In the genomic region with DNA sequence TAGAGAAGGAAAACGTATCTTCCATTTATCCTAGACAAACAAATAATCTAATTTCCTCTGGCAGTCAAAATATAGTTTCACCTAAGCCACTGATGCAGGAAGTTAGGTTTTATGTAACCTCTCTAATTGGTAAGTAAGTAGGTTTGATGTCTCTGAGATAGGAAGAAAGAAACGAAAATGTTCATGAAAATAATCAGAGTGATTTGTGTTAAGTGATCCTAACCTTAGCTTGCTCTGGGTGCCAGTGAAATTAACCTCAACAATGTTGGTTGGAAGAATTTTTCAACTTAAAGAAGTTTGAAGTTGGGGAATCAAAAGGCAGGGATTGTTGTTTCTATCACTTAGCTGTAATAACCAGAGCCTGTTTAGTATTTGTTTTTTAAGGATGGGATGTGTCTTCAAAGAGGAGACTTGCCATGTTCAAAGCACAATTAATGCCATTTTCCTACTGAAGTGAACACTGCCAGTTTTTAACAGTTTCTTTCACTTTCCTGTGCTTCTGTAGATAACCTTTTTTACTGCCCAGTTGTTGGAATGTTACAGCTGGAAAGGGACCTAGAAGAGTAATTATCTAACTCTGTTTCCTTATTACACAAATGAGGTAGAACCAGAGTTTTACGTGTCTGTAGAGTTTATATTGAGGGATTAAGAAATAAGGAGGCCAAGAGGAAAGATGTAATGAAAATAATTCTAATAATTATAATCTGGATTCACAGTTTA, we compare ENCODE assay signal across 9 cellular contexts. TPM values are rescaled to one million over a fixed set of nuclear protein-coding genes. Genes with fewer than 3 reads are reported as not detected.
DNase-seq lines count a peak whose midpoint lies in the region; ATAC-seq and TF ChIP-seq lines count a peak whose summit lies in the region.
"Had no signal": no experiment of that assay in that cellular context is flagged by ENCODE, and none has a peak within 500 bp of the region (broad histone marks: within the 10 kb centered on the region; RNA-seq: fewer than 3 reads in every experiment).

No MANE protein-coding gene starts in this region.

- H3K9me3 Mint-ChIP-seq in activated T-cell treated with anti-CD3 and anti-CD28 coated beads, Interleukin-2, amount 50 U/mL, for 24 hours = no peaks in the 10 kb centered on the region
- H3K9me3 Mint-ChIP-seq in activated naive CD8-positive, alpha-beta T cell treated with anti-CD3 and anti-CD28 coated beads, Interleukin-2, amount 50 U/mL, for 24 hours = no peaks in the 10 kb centered on the region

- 14 to 15% methylated on average over 3 of the region's 3 CpGs for WGBS in thyroid gland, 2 donors

- TF ChIP-seq POLR2A in thyroid gland (IDR thresholded peaks at IDR 0.05) = no peak

- ATAC-seq in activated naive CD8-positive, alpha-beta T cell treated with anti-CD3 and anti-CD28 coated beads, Interleukin-2, amount 50 U/mL, for 24 hours = no peak

- no peak for TF ChIP-seq CTCF in thyroid gland (IDR thresholded peaks at IDR 0.05)

- peaks cover 0 to 4% of the 10 kb centered on the region in 2 donors for H3K36me3 ChIP-seq in thyroid gland

- DNase-seq in activated T-cell treated with anti-CD3 and anti-CD28 coated beads, Interleukin-2, amount 50 U/mL, for 24 hours = no peak
- no peak for DNase-seq in activated T-cell treated with anti-CD3 and anti-CD28 coated beads, Interleukin-2, amount 50 U/mL, for 1 hour
- no peak for DNase-seq in activated naive CD8-positive, alpha-beta T cell treated with anti-CD3 and anti-CD28 coated beads, Interleukin-2, amount 50 U/mL, for 24 hours
- DNase-seq in lung microvascular endothelial cell (ENCODE audit: low read depth in 2 of 2) = peak; percentile 6 to 42
- DNase-seq in thyroid gland = no peak
- no peak for DNase-seq in RPMI8226
- DNase-seq in amniotic stem cell (lab: John Stamatoyannopoulos, UW) = no peak
- DNase-seq in NCI-H82 (lab: John Stamatoyannopoulos, UW) = no peak
- DNase-seq: activated CD4-positive, alpha-beta T cell treated with anti-CD3 and anti-CD28 coated beads, Interleukin-2, amount 50 U/mL, for 48 hours had no signal

- peak overlapping the region; percentile 31 to 72 (median 34) for H3K27ac ChIP-seq in thyroid gland

- H3K4me1 ChIP-seq in thyroid gland = peaks cover 31 to 37% of the 10 kb centered on the region in 2 donors

- H3K9me3 ChIP-seq in thyroid gland = no peaks in the 10 kb centered on the region

- intact Hi-C loops in thyroid gland (cut with DNase I) = no loop called here

- H3K36me3 Mint-ChIP-seq in activated T-cell treated with anti-CD3 and anti-CD28 coated beads, Interleukin-2, amount 50 U/mL, for 24 hours (ENCODE audit: low read depth) = peaks cover 60% of the 10 kb centered on the region
- H3K36me3 Mint-ChIP-seq in activated naive CD8-positive, alpha-beta T cell treated with anti-CD3 and anti-CD28 coated beads, Interleukin-2, amount 50 U/mL, for 24 hours (ENCODE audit: low read depth) = peaks cover 35% of the 10 kb centered on the region

- H3K27me3 ChIP-seq in thyroid gland = no peaks in the 10 kb centered on the region

- peak overlapping the region; percentile 53 for H3K4me3 Mint-ChIP-seq in activated T-cell treated with anti-CD3 and anti-CD28 coated beads, Interleukin-2, amount 50 U/mL, for 24 hours
- H3K4me3 Mint-ChIP-seq in activated naive CD8-positive, alpha-beta T cell treated with anti-CD3 and anti-CD28 coated beads, Interleukin-2, amount 50 U/mL, for 24 hours = peak overlapping the region; percentile 67

- peak overlapping the region; percentile 89 for H3K27ac Mint-ChIP-seq in activated T-cell treated with anti-CD3 and anti-CD28 coated beads, Interleukin-2, amount 50 U/mL, for 24 hours
- peak overlapping the region; percentile 86 for H3K27ac Mint-ChIP-seq in activated naive CD8-positive, alpha-beta T cell treated with anti-CD3 and anti-CD28 coated beads, Interleukin-2, amount 50 U/mL, for 24 hours

- H3K4me1 Mint-ChIP-seq in activated T-cell treated with anti-CD3 and anti-CD28 coated beads, Interleukin-2, amount 50 U/mL, for 24 hours (ENCODE audit: low read depth) = peaks cover 79% of the 10 kb centered on the region
- peaks cover 75% of the 10 kb centered on the region for H3K4me1 Mint-ChIP-seq in activated naive CD8-positive, alpha-beta T cell treated with anti-CD3 and anti-CD28 coated beads, Interleukin-2, amount 50 U/mL, for 24 hours

- no peak overlapping the region for H3K4me3 ChIP-seq in thyroid gland (replicated peaks in 1 of 3)

- no peaks in the 10 kb centered on the region for H3K27me3 Mint-ChIP-seq in activated T-cell treated with anti-CD3 and anti-CD28 coated beads, Interleukin-2, amount 50 U/mL, for 24 hours
- H3K27me3 Mint-ChIP-seq in activated naive CD8-positive, alpha-beta T cell treated with anti-CD3 and anti-CD28 coated beads, Interleukin-2, amount 50 U/mL, for 24 hours = no peaks in the 10 kb centered on the region

RNA-seq across cellular contexts. Expression of gene HIPK1, which starts 18.4 kb away (rescaled TPM):
- total RNA-seq in lung microvascular endothelial cell (23.5 and 41.9 TPM in 2 replicates), thyroid gland (100 to 1,000 TPM in 1 of 4 donors, 10 to 100 TPM in 3; 65.8 to 102 (median 84.7) TPM)

RNA-seq across cellular contexts. Expression of gene OLFML3, which starts 31.7 kb away (rescaled TPM):
- total RNA-seq in lung microvascular endothelial cell = 5.8 and 8.7 TPM in 2 replicates
- 10 to 100 TPM; 20.2 to 28.3 (median 24.8) TPM for total RNA-seq in thyroid gland

RNA-seq across cellular contexts. Expression of gene DCLRE1B, which starts 42.4 kb away (rescaled TPM):
- total RNA-seq in lung microvascular endothelial cell (1.4 and 1.5 TPM in 2 replicates), thyroid gland (1 to 10 TPM; 3.2 to 5.0 (median 4.1) TPM)

RNA-seq across cellular contexts. Expression of gene AP4B1, which starts 42.9 kb away (rescaled TPM):
- total RNA-seq in lung microvascular endothelial cell (13.5 and 17.5 TPM in 2 replicates), thyroid gland (10 to 100 TPM in 3 of 4 donors, 1 to 10 TPM in 1; 9.7 to 14.8 (median 14.0) TPM)

Comparison
In these comparisons a context has a peak if more than half of its experiments do, and no peak if none do; other contexts are left out.
1. DNase-seq: peak in lung microvascular endothelial cell (2 of 2); none in activated T-cell treated with anti-CD3 and anti-CD28 coated beads, Interleukin-2, amount 50 U/mL, for 24 hours (single experiment), activated T-cell treated with anti-CD3 and anti-CD28 coated beads, Interleukin-2, amount 50 U/mL, for 1 hour (single experiment), activated naive CD8-positive, alpha-beta T cell treated with anti-CD3 and anti-CD28 coated beads, Interleukin-2, amount 50 U/mL, for 24 hours (single experiment), thyroid gland (0 of 2), RPMI8226 (single experiment), amniotic stem cell (single experiment) and NCI-H82 (single experiment).